In the genomic region with DNA sequence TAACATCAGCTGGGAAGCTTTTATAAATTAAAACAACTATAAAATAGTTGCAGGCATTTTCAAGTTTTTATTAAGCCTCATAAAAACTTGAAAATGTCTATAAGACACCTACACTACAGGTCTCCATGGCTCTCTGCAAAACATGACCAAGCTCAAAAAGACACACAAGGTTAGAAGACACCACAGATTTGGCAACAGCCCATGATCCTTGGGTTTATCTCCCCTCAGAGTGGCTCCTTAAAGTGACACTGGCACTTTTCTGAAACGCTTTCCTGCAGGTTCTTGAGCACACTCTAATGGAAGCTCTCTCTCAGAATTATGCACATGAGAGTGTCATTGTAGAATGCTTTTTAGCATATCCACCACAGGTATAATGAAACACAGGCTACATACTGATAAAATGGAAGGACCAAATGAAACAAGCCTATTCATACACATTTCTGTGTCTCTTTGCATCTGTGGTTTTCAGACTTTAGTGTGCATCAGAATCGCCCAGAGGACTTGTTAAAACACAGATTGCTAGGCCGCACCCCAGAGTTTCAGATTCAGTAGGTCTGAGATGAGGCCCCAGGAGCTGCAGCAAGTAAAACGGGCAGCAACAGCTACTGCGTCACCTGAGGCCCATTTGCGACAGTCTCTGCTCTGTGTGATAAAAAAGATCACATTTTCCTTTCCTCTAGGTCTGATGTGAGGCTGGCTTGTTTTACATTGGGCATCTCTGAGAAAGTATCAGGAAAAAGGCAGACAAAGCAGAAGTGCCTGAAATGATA, we compare ENCODE assay signal across 1 cellular context.
TF ChIP-seq lines count a peak whose summit lies in the region.

No MANE protein-coding gene starts in this region.

TF ChIP-seq in GM12878, 131 proteins besides CTCF, POLR2A, EP300 and RAD21 (continued from another document and continues in another):
- TF ChIP-seq, protein P1, sequence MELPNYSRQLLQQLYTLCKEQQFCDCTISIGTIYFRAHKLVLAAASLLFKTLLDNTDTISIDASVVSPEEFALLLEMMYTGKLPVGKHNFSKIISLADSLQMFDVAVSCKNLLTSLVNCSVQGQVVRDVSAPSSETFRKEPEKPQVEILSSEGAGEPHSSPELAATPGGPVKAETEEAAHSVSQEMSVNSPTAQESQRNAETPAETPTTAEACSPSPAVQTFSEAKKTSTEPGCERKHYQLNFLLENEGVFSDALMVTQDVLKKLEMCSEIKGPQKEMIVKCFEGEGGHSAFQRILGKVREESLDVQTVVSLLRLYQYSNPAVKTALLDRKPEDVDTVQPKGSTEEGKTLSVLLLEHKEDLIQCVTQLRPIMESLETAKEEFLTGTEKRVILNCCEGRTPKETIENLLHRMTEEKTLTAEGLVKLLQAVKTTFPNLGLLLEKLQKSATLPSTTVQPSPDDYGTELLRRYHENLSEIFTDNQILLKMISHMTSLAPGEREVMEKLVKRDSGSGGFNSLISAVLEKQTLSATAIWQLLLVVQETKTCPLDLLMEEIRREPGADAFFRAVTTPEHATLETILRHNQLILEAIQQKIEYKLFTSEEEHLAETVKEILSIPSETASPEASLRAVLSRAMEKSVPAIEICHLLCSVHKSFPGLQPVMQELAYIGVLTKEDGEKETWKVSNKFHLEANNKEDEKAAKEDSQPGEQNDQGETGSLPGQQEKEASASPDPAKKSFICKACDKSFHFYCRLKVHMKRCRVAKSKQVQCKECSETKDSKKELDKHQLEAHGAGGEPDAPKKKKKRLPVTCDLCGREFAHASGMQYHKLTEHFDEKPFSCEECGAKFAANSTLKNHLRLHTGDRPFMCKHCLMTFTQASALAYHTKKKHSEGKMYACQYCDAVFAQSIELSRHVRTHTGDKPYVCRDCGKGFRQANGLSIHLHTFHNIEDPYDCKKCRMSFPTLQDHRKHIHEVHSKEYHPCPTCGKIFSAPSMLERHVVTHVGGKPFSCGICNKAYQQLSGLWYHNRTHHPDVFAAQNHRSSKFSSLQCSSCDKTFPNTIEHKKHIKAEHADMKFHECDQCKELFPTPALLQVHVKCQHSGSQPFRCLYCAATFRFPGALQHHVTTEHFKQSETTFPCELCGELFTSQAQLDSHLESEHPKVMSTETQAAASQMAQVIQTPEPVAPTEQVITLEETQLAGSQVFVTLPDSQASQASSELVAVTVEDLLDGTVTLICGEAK (IDR thresholded peaks at IDR 0.05; ENCODE audit: borderline replicate concordance): no peak
- TF ChIP-seq HDGF (IDR thresholded peaks at IDR 0.05): no peak
- TF ChIP-seq, protein P2, sequence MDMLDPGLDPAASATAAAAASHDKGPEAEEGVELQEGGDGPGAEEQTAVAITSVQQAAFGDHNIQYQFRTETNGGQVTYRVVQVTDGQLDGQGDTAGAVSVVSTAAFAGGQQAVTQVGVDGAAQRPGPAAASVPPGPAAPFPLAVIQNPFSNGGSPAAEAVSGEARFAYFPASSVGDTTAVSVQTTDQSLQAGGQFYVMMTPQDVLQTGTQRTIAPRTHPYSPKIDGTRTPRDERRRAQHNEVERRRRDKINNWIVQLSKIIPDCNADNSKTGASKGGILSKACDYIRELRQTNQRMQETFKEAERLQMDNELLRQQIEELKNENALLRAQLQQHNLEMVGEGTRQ (IDR thresholded peaks at IDR 0.05; ENCODE audit: borderline replicate concordance, low read depth, low read length): no peak
- no peak for TF ChIP-seq RELA (IDR thresholded peaks at IDR 0.05; ENCODE audit: borderline replicate concordance, partially characterized antibody)
- TF ChIP-seq TAF1 (IDR thresholded peaks at IDR 0.05; ENCODE audit: borderline replicate concordance, low read depth, low read length): 0 out of 2 replicates have a peak, but pooled peaks have one; percentile 7
- 0 out of 2 replicates have a peak, but pooled peaks have one; percentile 51 for TF ChIP-seq PML (IDR thresholded peaks at IDR 0.05; ENCODE audit: low read length)
- no peak for TF ChIP-seq ZSCAN29 (IDR thresholded peaks at IDR 0.05)
- peak; percentile 78 for TF ChIP-seq ATF7 (IDR thresholded peaks at IDR 0.05; ENCODE audit: low read depth)
- no peak for TF ChIP-seq WRNIP1 (IDR thresholded peaks at IDR 0.05; ENCODE audit: borderline replicate concordance, low read depth, low read length)
- TF ChIP-seq SREBF2 (IDR thresholded peaks at IDR 0.05; ENCODE audit: low read length): no peak
- no peak for TF ChIP-seq EGR1 (IDR thresholded peaks at IDR 0.05; ENCODE audit: borderline replicate concordance in 1 of 2, low read depth in 2 of 2, low read length in 2 of 2)
- TF ChIP-seq CHD4 (IDR thresholded peaks at IDR 0.05): no peak
- no peak for TF ChIP-seq TCF3 (IDR thresholded peaks at IDR 0.05; ENCODE audit: borderline replicate concordance, insufficient read depth, low read depth, low read length)
- no peak for TF ChIP-seq HDAC6 (IDR thresholded peaks at IDR 0.05; ENCODE audit: unreplicated experiment)
- TF ChIP-seq MEF2B (IDR thresholded peaks at IDR 0.05; ENCODE audit: partially characterized antibody, poor library complexity, severe bottlenecking): peak; percentile 66
- TF ChIP-seq BCL11A (IDR thresholded peaks at IDR 0.05; ENCODE audit: low read depth, low read length): peak; percentile 43; the same call in 1 of the 2 replicates
- TF ChIP-seq, protein P3, sequence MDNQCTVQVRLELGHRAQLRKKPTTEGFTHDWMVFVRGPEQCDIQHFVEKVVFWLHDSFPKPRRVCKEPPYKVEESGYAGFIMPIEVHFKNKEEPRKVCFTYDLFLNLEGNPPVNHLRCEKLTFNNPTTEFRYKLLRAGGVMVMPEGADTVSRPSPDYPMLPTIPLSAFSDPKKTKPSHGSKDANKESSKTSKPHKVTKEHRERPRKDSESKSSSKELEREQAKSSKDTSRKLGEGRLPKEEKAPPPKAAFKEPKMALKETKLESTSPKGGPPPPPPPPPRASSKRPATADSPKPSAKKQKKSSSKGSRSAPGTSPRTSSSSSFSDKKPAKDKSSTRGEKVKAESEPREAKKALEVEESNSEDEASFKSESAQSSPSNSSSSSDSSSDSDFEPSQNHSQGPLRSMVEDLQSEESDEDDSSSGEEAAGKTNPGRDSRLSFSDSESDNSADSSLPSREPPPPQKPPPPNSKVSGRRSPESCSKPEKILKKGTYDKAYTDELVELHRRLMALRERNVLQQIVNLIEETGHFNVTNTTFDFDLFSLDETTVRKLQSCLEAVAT (IDR thresholded peaks at IDR 0.05): 0 out of 2 replicates have a peak, but pooled peaks have one; percentile 18
- TF ChIP-seq, protein P4, sequence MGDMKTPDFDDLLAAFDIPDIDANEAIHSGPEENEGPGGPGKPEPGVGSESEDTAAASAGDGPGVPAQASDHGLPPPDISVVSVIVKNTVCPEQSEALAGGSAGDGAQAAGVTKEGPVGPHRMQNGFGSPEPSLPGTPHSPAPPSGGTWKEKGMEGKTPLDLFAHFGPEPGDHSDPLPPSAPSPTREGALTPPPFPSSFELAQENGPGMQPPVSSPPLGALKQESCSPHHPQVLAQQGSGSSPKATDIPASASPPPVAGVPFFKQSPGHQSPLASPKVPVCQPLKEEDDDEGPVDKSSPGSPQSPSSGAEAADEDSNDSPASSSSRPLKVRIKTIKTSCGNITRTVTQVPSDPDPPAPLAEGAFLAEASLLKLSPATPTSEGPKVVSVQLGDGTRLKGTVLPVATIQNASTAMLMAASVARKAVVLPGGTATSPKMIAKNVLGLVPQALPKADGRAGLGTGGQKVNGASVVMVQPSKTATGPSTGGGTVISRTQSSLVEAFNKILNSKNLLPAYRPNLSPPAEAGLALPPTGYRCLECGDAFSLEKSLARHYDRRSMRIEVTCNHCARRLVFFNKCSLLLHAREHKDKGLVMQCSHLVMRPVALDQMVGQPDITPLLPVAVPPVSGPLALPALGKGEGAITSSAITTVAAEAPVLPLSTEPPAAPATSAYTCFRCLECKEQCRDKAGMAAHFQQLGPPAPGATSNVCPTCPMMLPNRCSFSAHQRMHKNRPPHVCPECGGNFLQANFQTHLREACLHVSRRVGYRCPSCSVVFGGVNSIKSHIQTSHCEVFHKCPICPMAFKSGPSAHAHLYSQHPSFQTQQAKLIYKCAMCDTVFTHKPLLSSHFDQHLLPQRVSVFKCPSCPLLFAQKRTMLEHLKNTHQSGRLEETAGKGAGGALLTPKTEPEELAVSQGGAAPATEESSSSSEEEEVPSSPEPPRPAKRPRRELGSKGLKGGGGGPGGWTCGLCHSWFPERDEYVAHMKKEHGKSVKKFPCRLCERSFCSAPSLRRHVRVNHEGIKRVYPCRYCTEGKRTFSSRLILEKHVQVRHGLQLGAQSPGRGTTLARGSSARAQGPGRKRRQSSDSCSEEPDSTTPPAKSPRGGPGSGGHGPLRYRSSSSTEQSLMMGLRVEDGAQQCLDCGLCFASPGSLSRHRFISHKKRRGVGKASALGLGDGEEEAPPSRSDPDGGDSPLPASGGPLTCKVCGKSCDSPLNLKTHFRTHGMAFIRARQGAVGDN (IDR thresholded peaks at IDR 0.05): 0 out of 2 replicates have a peak, but pooled peaks have one; percentile 36
- TF ChIP-seq MTA2 (IDR thresholded peaks at IDR 0.05; ENCODE audit: low read depth): peak; percentile 56; the same call in 1 of the 2 replicates
- TF ChIP-seq YY1 (IDR thresholded peaks at IDR 0.05; ENCODE audit: low read depth, low read length): peak; percentile 13; the same call in 1 of the 2 replicates
- TF ChIP-seq, protein P5, sequence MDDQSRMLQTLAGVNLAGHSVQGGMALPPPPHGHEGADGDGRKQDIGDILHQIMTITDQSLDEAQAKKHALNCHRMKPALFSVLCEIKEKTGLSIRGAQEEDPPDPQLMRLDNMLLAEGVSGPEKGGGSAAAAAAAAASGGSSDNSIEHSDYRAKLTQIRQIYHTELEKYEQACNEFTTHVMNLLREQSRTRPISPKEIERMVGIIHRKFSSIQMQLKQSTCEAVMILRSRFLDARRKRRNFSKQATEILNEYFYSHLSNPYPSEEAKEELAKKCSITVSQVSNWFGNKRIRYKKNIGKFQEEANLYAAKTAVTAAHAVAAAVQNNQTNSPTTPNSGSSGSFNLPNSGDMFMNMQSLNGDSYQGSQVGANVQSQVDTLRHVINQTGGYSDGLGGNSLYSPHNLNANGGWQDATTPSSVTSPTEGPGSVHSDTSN (IDR thresholded peaks at IDR 0.05; ENCODE audit: insufficient replicate concordance, low read depth, low read length): no peak
- TF ChIP-seq IRF4 (IDR thresholded peaks at IDR 0.05; ENCODE audit: low read depth, low read length): 0 out of 2 replicates have a peak, but pooled peaks have one; percentile 16
- TF ChIP-seq PAX5 (IDR thresholded peaks at IDR 0.05; ENCODE audit: borderline replicate concordance, low read depth, low read length): peak; percentile 20; the same call in 1 of the 2 replicates
- no peak for TF ChIP-seq FOS (IDR thresholded peaks at IDR 0.05; ENCODE audit: borderline replicate concordance, extremely low read depth, insufficient read length)
- peak; percentile 79 for TF ChIP-seq CREM (IDR thresholded peaks at IDR 0.05; ENCODE audit: low read depth)
- TF ChIP-seq, protein P6, sequence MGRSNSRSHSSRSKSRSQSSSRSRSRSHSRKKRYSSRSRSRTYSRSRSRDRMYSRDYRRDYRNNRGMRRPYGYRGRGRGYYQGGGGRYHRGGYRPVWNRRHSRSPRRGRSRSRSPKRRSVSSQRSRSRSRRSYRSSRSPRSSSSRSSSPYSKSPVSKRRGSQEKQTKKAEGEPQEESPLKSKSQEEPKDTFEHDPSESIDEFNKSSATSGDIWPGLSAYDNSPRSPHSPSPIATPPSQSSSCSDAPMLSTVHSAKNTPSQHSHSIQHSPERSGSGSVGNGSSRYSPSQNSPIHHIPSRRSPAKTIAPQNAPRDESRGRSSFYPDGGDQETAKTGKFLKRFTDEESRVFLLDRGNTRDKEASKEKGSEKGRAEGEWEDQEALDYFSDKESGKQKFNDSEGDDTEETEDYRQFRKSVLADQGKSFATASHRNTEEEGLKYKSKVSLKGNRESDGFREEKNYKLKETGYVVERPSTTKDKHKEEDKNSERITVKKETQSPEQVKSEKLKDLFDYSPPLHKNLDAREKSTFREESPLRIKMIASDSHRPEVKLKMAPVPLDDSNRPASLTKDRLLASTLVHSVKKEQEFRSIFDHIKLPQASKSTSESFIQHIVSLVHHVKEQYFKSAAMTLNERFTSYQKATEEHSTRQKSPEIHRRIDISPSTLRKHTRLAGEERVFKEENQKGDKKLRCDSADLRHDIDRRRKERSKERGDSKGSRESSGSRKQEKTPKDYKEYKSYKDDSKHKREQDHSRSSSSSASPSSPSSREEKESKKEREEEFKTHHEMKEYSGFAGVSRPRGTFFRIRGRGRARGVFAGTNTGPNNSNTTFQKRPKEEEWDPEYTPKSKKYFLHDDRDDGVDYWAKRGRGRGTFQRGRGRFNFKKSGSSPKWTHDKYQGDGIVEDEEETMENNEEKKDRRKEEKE (IDR thresholded peaks at IDR 0.05): no peak
- TF ChIP-seq, protein P7, sequence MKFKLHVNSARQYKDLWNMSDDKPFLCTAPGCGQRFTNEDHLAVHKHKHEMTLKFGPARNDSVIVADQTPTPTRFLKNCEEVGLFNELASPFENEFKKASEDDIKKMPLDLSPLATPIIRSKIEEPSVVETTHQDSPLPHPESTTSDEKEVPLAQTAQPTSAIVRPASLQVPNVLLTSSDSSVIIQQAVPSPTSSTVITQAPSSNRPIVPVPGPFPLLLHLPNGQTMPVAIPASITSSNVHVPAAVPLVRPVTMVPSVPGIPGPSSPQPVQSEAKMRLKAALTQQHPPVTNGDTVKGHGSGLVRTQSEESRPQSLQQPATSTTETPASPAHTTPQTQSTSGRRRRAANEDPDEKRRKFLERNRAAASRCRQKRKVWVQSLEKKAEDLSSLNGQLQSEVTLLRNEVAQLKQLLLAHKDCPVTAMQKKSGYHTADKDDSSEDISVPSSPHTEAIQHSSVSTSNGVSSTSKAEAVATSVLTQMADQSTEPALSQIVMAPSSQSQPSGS (IDR thresholded peaks at IDR 0.05; ENCODE audit: low read length): peak; percentile 56; the same call in 1 of the 2 replicates
- no peak for TF ChIP-seq RFX5 (IDR thresholded peaks at IDR 0.05; ENCODE audit: low read depth, low read length)
- TF ChIP-seq, protein P8, sequence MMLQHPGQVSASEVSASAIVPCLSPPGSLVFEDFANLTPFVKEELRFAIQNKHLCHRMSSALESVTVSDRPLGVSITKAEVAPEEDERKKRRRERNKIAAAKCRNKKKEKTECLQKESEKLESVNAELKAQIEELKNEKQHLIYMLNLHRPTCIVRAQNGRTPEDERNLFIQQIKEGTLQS (IDR thresholded peaks at IDR 0.05; ENCODE audit: borderline replicate concordance, extremely low read depth, low read depth, low read length): no peak
- no peak for TF ChIP-seq RCOR1 (conservative IDR thresholded peaks at IDR 0.05; ENCODE audit: low read depth, low read length)
- no peak for TF ChIP-seq HCFC1 (IDR thresholded peaks at IDR 0.05; ENCODE audit: low read length)
- TF ChIP-seq GATAD2B (conservative IDR thresholded peaks at IDR 0.05; ENCODE audit: low read depth): no peak
- TF ChIP-seq TBL1XR1 (IDR thresholded peaks at IDR 0.05; ENCODE audit: low read depth, low read length): no peak
- TF ChIP-seq EED (IDR thresholded peaks at IDR 0.05; ENCODE audit: low read depth): peak; percentile 43
